ENCODE assay signal across 1 cellular context in genomic region chr16:67191995-67192681, GRCh38.
TF ChIP-seq lines count a peak whose summit lies in the region.

A gene with protein sequence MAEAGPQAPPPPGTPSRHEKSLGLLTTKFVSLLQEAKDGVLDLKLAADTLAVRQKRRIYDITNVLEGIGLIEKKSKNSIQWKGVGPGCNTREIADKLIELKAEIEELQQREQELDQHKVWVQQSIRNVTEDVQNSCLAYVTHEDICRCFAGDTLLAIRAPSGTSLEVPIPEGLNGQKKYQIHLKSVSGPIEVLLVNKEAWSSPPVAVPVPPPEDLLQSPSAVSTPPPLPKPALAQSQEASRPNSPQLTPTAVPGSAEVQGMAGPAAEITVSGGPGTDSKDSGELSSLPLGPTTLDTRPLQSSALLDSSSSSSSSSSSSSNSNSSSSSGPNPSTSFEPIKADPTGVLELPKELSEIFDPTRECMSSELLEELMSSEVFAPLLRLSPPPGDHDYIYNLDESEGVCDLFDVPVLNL (plus strand): TSS chr16:67192155. CDS start chr16:67192228, 73 bp downstream.

TF ChIP-seq in HepG2, 621 proteins besides CTCF, POLR2A, EP300 and RAD21 (continued from another document and continues in another):
- TF ChIP-seq, protein P1, sequence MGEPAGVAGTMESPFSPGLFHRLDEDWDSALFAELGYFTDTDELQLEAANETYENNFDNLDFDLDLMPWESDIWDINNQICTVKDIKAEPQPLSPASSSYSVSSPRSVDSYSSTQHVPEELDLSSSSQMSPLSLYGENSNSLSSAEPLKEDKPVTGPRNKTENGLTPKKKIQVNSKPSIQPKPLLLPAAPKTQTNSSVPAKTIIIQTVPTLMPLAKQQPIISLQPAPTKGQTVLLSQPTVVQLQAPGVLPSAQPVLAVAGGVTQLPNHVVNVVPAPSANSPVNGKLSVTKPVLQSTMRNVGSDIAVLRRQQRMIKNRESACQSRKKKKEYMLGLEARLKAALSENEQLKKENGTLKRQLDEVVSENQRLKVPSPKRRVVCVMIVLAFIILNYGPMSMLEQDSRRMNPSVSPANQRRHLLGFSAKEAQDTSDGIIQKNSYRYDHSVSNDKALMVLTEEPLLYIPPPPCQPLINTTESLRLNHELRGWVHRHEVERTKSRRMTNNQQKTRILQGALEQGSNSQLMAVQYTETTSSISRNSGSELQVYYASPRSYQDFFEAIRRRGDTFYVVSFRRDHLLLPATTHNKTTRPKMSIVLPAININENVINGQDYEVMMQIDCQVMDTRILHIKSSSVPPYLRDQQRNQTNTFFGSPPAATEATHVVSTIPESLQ (CRISPR knock-in tag; conservative IDR thresholded peaks at IDR 0.05) = 0 out of 2 replicates have a peak, but pooled peaks have one; percentile 24
- TF ChIP-seq, protein P2, sequence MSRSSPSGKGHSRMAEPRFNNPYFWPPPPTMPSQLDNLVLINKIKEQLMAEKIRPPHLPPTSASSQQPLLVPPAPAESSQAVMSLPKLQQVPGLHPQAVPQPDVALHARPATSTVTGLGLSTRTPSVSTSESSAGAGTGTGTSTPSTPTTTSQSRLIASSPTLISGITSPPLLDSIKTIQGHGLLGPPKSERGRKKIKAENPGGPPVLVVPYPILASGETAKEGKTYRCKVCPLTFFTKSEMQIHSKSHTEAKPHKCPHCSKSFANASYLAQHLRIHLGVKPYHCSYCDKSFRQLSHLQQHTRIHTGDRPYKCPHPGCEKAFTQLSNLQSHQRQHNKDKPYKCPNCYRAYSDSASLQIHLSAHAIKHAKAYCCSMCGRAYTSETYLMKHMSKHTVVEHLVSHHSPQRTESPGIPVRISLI (CRISPR knock-in tag; IDR thresholded peaks at IDR 0.05; ENCODE audit: borderline replicate concordance) = no peak
- TF ChIP-seq TCF7L2 (IDR thresholded peaks at IDR 0.05; ENCODE audit: low read depth, low read length) = no peak
- TF ChIP-seq, protein P3, sequence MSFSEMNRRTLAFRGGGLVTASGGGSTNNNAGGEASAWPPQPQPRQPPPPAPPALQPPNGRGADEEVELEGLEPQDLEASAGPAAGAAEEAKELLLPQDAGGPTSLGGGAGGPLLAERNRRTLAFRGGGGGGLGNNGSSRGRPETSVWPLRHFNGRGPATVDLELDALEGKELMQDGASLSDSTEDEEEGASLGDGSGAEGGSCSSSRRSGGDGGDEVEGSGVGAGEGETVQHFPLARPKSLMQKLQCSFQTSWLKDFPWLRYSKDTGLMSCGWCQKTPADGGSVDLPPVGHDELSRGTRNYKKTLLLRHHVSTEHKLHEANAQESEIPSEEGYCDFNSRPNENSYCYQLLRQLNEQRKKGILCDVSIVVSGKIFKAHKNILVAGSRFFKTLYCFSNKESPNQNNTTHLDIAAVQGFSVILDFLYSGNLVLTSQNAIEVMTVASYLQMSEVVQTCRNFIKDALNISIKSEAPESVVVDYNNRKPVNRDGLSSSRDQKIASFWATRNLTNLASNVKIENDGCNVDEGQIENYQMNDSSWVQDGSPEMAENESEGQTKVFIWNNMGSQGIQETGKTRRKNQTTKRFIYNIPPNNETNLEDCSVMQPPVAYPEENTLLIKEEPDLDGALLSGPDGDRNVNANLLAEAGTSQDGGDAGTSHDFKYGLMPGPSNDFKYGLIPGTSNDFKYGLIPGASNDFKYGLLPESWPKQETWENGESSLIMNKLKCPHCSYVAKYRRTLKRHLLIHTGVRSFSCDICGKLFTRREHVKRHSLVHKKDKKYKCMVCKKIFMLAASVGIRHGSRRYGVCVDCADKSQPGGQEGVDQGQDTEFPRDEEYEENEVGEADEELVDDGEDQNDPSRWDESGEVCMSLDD (CRISPR knock-in tag; IDR thresholded peaks at IDR 0.05; ENCODE audit: borderline replicate concordance) = peak; percentile 33; the same call in 1 of the 2 replicates
- TF ChIP-seq RFXANK (CRISPR knock-in tag; IDR thresholded peaks at IDR 0.05) = no peak
- TF ChIP-seq ZNF639 (CRISPR knock-in tag; conservative IDR thresholded peaks at IDR 0.05) = peak; percentile 22; the same call in 1 of the 2 replicates
- TF ChIP-seq SATB2 (CRISPR knock-in tag; IDR thresholded peaks at IDR 0.05) = 0 out of 2 replicates have a peak, but pooled peaks have one; percentile 26
- no peak for TF ChIP-seq RCOR2 (CRISPR knock-in tag; IDR thresholded peaks at IDR 0.05)
- TF ChIP-seq, protein P4, sequence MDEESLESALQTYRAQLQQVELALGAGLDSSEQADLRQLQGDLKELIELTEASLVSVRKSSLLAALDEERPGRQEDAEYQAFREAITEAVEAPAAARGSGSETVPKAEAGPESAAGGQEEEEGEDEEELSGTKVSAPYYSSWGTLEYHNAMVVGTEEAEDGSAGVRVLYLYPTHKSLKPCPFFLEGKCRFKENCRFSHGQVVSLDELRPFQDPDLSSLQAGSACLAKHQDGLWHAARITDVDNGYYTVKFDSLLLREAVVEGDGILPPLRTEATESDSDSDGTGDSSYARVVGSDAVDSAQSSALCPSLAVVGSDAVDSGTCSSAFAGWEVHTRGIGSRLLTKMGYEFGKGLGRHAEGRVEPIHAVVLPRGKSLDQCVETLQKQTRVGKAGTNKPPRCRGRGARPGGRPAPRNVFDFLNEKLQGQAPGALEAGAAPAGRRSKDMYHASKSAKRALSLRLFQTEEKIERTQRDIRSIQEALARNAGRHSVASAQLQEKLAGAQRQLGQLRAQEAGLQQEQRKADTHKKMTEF (CRISPR knock-in tag; IDR thresholded peaks at IDR 0.05) = peak; percentile 73
- TF ChIP-seq, protein P5, sequence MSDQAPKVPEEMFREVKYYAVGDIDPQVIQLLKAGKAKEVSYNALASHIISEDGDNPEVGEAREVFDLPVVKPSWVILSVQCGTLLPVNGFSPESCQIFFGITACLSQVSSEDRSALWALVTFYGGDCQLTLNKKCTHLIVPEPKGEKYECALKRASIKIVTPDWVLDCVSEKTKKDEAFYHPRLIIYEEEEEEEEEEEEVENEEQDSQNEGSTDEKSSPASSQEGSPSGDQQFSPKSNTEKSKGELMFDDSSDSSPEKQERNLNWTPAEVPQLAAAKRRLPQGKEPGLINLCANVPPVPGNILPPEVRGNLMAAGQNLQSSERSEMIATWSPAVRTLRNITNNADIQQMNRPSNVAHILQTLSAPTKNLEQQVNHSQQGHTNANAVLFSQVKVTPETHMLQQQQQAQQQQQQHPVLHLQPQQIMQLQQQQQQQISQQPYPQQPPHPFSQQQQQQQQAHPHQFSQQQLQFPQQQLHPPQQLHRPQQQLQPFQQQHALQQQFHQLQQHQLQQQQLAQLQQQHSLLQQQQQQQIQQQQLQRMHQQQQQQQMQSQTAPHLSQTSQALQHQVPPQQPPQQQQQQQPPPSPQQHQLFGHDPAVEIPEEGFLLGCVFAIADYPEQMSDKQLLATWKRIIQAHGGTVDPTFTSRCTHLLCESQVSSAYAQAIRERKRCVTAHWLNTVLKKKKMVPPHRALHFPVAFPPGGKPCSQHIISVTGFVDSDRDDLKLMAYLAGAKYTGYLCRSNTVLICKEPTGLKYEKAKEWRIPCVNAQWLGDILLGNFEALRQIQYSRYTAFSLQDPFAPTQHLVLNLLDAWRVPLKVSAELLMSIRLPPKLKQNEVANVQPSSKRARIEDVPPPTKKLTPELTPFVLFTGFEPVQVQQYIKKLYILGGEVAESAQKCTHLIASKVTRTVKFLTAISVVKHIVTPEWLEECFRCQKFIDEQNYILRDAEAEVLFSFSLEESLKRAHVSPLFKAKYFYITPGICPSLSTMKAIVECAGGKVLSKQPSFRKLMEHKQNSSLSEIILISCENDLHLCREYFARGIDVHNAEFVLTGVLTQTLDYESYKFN (CRISPR knock-in tag; conservative IDR thresholded peaks at IDR 0.05) = no peak
- peak; percentile 96 for TF ChIP-seq GABPB1 (CRISPR knock-in tag; IDR thresholded peaks at IDR 0.05)
- no peak for TF ChIP-seq NR2F2 (IDR thresholded peaks at IDR 0.05; ENCODE audit: borderline replicate concordance, low read depth)
- TF ChIP-seq XBP1 (CRISPR knock-in tag; IDR thresholded peaks at IDR 0.05) = no peak
- peak; percentile 51; the same call in 1 of the 2 replicates for TF ChIP-seq ZNF333 (CRISPR knock-in tag; IDR thresholded peaks at IDR 0.05; ENCODE audit: borderline replicate concordance)
- peak; percentile 42 for TF ChIP-seq NFKBIZ (CRISPR knock-in tag; IDR thresholded peaks at IDR 0.05)
- no peak for TF ChIP-seq NFRKB (IDR thresholded peaks at IDR 0.05)
- no peak for TF ChIP-seq FLYWCH1 (CRISPR knock-in tag; IDR thresholded peaks at IDR 0.05)
- TF ChIP-seq ZNF468 (CRISPR knock-in tag; IDR thresholded peaks at IDR 0.05) = no peak
- TF ChIP-seq ZNF572 (CRISPR knock-in tag; IDR thresholded peaks at IDR 0.05) = no peak
- TF ChIP-seq NFKB2 (CRISPR knock-in tag; IDR thresholded peaks at IDR 0.05; ENCODE audit: borderline replicate concordance) = peak; percentile 77; the same call in 1 of the 2 replicates
- peak; percentile 91 for TF ChIP-seq ZNF160 (CRISPR knock-in tag; IDR thresholded peaks at IDR 0.05)
- TF ChIP-seq, protein P6, sequence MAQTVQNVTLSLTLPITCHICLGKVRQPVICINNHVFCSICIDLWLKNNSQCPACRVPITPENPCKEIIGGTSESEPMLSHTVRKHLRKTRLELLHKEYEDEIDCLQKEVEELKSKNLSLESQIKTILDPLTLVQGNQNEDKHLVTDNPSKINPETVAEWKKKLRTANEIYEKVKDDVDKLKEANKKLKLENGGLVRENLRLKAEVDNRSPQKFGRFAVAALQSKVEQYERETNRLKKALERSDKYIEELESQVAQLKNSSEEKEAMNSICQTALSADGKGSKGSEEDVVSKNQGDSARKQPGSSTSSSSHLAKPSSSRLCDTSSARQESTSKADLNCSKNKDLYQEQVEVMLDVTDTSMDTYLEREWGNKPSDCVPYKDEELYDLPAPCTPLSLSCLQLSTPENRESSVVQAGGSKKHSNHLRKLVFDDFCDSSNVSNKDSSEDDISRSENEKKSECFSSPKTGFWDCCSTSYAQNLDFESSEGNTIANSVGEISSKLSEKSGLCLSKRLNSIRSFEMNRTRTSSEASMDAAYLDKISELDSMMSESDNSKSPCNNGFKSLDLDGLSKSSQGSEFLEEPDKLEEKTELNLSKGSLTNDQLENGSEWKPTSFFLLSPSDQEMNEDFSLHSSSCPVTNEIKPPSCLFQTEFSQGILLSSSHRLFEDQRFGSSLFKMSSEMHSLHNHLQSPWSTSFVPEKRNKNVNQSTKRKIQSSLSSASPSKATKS (CRISPR knock-in tag; IDR thresholded peaks at IDR 0.05) = no peak
- peak; percentile 89 for TF ChIP-seq ZNF883 (CRISPR knock-in tag; IDR thresholded peaks at IDR 0.05; ENCODE audit: not compliant biosample characterization)
- TF ChIP-seq ZNF331 (CRISPR knock-in tag; IDR thresholded peaks at IDR 0.05) = peak; percentile 76
- TF ChIP-seq, protein P7, sequence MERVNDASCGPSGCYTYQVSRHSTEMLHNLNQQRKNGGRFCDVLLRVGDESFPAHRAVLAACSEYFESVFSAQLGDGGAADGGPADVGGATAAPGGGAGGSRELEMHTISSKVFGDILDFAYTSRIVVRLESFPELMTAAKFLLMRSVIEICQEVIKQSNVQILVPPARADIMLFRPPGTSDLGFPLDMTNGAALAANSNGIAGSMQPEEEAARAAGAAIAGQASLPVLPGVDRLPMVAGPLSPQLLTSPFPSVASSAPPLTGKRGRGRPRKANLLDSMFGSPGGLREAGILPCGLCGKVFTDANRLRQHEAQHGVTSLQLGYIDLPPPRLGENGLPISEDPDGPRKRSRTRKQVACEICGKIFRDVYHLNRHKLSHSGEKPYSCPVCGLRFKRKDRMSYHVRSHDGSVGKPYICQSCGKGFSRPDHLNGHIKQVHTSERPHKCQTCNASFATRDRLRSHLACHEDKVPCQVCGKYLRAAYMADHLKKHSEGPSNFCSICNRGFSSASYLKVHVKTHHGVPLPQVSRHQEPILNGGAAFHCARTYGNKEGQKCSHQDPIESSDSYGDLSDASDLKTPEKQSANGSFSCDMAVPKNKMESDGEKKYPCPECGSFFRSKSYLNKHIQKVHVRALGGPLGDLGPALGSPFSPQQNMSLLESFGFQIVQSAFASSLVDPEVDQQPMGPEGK (CRISPR knock-in tag; IDR thresholded peaks at IDR 0.05) = peak; percentile 37; the same call in 1 of the 2 replicates
- TF ChIP-seq ASH2L (IDR thresholded peaks at IDR 0.05; ENCODE audit: insufficient read length, low read depth, low read length) = peak; percentile 84
- peak; percentile 51; the same call in 1 of the 2 replicates for TF ChIP-seq SOX5 (CRISPR knock-in tag; IDR thresholded peaks at IDR 0.05; ENCODE audit: borderline replicate concordance)
- peak; percentile 44; the same call in 1 of the 2 replicates for TF ChIP-seq HMGXB3 (CRISPR knock-in tag; IDR thresholded peaks at IDR 0.05; ENCODE audit: borderline replicate concordance)
